13 cellular contexts compared by ENCODE assay signal in genomic region chr2:191714925-191715324, GRCh38.
"Had no signal": no experiment of that assay in that cellular context is flagged by ENCODE, and none has a peak within 500 bp of the region (broad histone marks: within the 10 kb centered on the region; RNA-seq: fewer than 3 reads in every experiment).

No MANE protein-coding gene starts in this region.

- H3K27me3 ChIP-seq: esophagus muscularis mucosa, hepatocyte had no signal

- H3K27ac ChIP-seq: esophagus muscularis mucosa, hepatocyte, parathyroid adenoma had no signal

- H3K36me3 ChIP-seq: esophagus muscularis mucosa had no signal

- H3K9ac ChIP-seq: parathyroid adenoma had no signal

- DNase-seq: activated CD4-positive, alpha-beta T cell treated with anti-CD3 and anti-CD28 coated beads for 48 hours; activated CD8-positive, alpha-beta memory T cell treated with anti-CD3 and anti-CD28 coated beads, Interleukin-2, amount 50 U/mL, for 48 hours; activated CD8-positive, alpha-beta T cell treated with anti-CD3 and anti-CD28 coated beads, Interleukin-2, amount 10 ng/mL, durations not matched to agents 7 days and 5 days; activated gamma-delta T cell; activated T-cell treated with anti-CD3 and anti-CD28 coated beads, Interleukin-2, amount 50 U/mL, for 72 hours; naive B cell; stimulated activated CD4-positive, alpha-beta T cell treated with anti-CD3 and anti-CD28 coated beads, Interleukin-2, amount 100 ng/mL, for 48 hours had no signal

- H3K4me1 ChIP-seq: esophagus muscularis mucosa, parathyroid adenoma had no signal

- ATAC-seq: activated CD8-positive, alpha-beta T cell treated with anti-CD3 and anti-CD28 coated beads, Interleukin-2, amount 10 ng/mL, durations not matched to agents 7 days and 5 days; activated naive CD4-positive, alpha-beta T cell treated with anti-CD3 and anti-CD28 coated beads, Interleukin-2, amount 50 U/mL, for 72 hours; activated T-cell treated with anti-CD3 and anti-CD28 coated beads, Interleukin-2, amount 50 U/mL, for 72 hours; left lobe of liver; stimulated activated memory B cell treated with anti-CD40 and anti-IgM and Interleukin-4, amounts not matched to agents 10 μg/mL and 1 μg/mL and 100 μg/mL, for 72 hours had no signal

- H3K9me3 ChIP-seq: esophagus muscularis mucosa had no signal

- H3K4me3 ChIP-seq: esophagus muscularis mucosa, hepatocyte had no signal
